In genomic region chr19:42480335-42481095, GRCh38 we compare ENCODE assay signal across 10 cellular contexts. TPM values are rescaled to one million over a fixed set of nuclear protein-coding genes. Genes with fewer than 3 reads are reported as not detected.
DNase-seq lines count a peak whose midpoint lies in the region; ATAC-seq, FAIRE-seq and TF ChIP-seq lines count a peak whose summit lies in the region.
"Had no signal": no experiment of that assay in that cellular context is flagged by ENCODE, and none has a peak within 500 bp of the region (broad histone marks: within the 10 kb centered on the region; RNA-seq: fewer than 3 reads in every experiment).

No MANE protein-coding gene starts in this region.

- H4K20me1 ChIP-seq in hepatocyte (ENCODE audit: insufficient read depth, poor library complexity, severe bottlenecking) = no peaks in the 10 kb centered on the region

- H3K27ac ChIP-seq in hepatocyte = peak overlapping the region; percentile 74
- H3K27ac ChIP-seq: KMS-11, ovary had no signal

- 23% methylated on average over 7 of the region's 7 CpGs for WGBS in hepatocyte (ENCODE audit: low lambda C conversion rate, missing lambda C conversion rate)

- peaks cover 15% of the 10 kb centered on the region for H3K4me1 Mint-ChIP-seq in activated CD4-positive, alpha-beta T cell treated with anti-CD3 and anti-CD28 coated beads, Interleukin-2, amount 10 ng/mL, durations not matched to agents 24 days and 14 days

- no peak overlapping the region for H3K4me3 ChIP-seq in hepatocyte
- H3K4me3 ChIP-seq: ovary had no signal

- peak overlapping the region; percentile 57 for H3K27ac Mint-ChIP-seq in activated CD4-positive, alpha-beta T cell treated with anti-CD3 and anti-CD28 coated beads, Interleukin-2, amount 10 ng/mL, durations not matched to agents 24 days and 14 days

- no peaks in the 10 kb centered on the region for H3K79me2 ChIP-seq in hepatocyte

- ATAC-seq in HG02588 (IDR thresholded peaks at IDR 0.05; ENCODE audit: unreplicated experiment) = no peak

- no peak for TF ChIP-seq POLR2A in GM12891 (IDR thresholded peaks at IDR 0.05; ENCODE audit: low read depth, low read length)

- no peaks in the 10 kb centered on the region for H3K27me3 ChIP-seq in hepatocyte
- H3K27me3 ChIP-seq: ovary had no signal

- peak overlapping the region; percentile 47 for H3K4me3 Mint-ChIP-seq in activated CD4-positive, alpha-beta T cell treated with anti-CD3 and anti-CD28 coated beads, Interleukin-2, amount 10 ng/mL, durations not matched to agents 24 days and 14 days

- H3K4me2 ChIP-seq in hepatocyte = peak overlapping the region; percentile 50
- H3K4me2 ChIP-seq: KMS-11 had no signal

- DNase-seq in A172 (ENCODE audit: low spot score) (peak; percentile 69), GM12891 (ENCODE audit: insufficient read length, low spot score) (no peak), hepatocyte (ENCODE audit: low spot score) (peak; percentile 62), germinal center (ENCODE audit: low spot score) (no peak), iPS-NIHi11 (ENCODE audit: low spot score) (no peak), DMS 273 treated with DMSO at 0.1 percent for 48 hours (lab: John Stamatoyannopoulos, UW) (no peak)
- peak; percentile 70 for DNase-seq in activated CD4-positive, alpha-beta T cell treated with anti-CD3 and anti-CD28 coated beads, Interleukin-2, amount 10 ng/mL, durations not matched to agents 24 days and 14 days
- DNase-seq: ovary had no signal

- no peaks in the 10 kb centered on the region for H3K9me2 ChIP-seq in hepatocyte (replicated peaks; ENCODE audit: insufficient read depth)

- peaks cover 3% of the 10 kb centered on the region for H3K36me3 Mint-ChIP-seq in activated CD4-positive, alpha-beta T cell treated with anti-CD3 and anti-CD28 coated beads, Interleukin-2, amount 10 ng/mL, durations not matched to agents 24 days and 14 days (ENCODE audit: low read depth)

- no peaks in the 10 kb centered on the region for H3K27me3 Mint-ChIP-seq in activated CD4-positive, alpha-beta T cell treated with anti-CD3 and anti-CD28 coated beads, Interleukin-2, amount 10 ng/mL, durations not matched to agents 24 days and 14 days

- H3K36me3 ChIP-seq in hepatocyte (replicated peaks; ENCODE audit: insufficient read depth, low read depth) = no peaks in the 10 kb centered on the region
- H3K36me3 ChIP-seq: ovary had no signal

- no peaks in the 10 kb centered on the region for H3K9me3 ChIP-seq in hepatocyte (ENCODE audit: low read depth)
- H3K9me3 ChIP-seq: ovary had no signal

- H3K4me1 ChIP-seq in hepatocyte (ENCODE audit: insufficient read depth) = peaks cover 7% of the 10 kb centered on the region

- no peak overlapping the region for H2AFZ ChIP-seq in hepatocyte

- intact Hi-C loops in activated CD4-positive, alpha-beta T cell treated with anti-CD3 and anti-CD28 coated beads, Interleukin-2, amount 10 ng/mL, durations not matched to agents 24 days and 14 days (cut with micrococcal nuclease) = no loop called here

- no peak for TF ChIP-seq CTCF in hepatocyte (IDR thresholded peaks at IDR 0.05; ENCODE audit: poor library complexity)

- peaks cover 7% of the 10 kb centered on the region for H3K9me3 Mint-ChIP-seq in activated CD4-positive, alpha-beta T cell treated with anti-CD3 and anti-CD28 coated beads, Interleukin-2, amount 10 ng/mL, durations not matched to agents 24 days and 14 days

- no peak for FAIRE-seq in GM12891 (lab: Jason Lieb, UNC)

TF ChIP-seq in GM12891, 5 proteins besides CTCF, POLR2A, EP300 and RAD21:
- TF ChIP-seq POLR2AphosphoS5 (IDR thresholded peaks at IDR 0.05; ENCODE audit: low read depth, low read length) (no peak), TAF1 (IDR thresholded peaks at IDR 0.05; ENCODE audit: low read depth, low read length) (no peak), SPI1 (IDR thresholded peaks at IDR 0.05; ENCODE audit: low read depth, low read length) (peak; percentile 67), PAX5 (IDR thresholded peaks at IDR 0.05; ENCODE audit: insufficient read depth, low read length, severe bottlenecking) (no peak), POU2F2 (IDR thresholded peaks at IDR 0.05; ENCODE audit: low read depth, low read length) (no peak)

RNA-seq across cellular contexts. Expression of gene CXCL17, which starts 37.8 kb away (rescaled TPM):
- not detected in 2 replicates for total RNA-seq in A172 (2014; rRNA removed; shearing (Covaris generic))
- polyA plus RNA-seq in GM12891 (2012; ENCODE audit: low read depth, missing spikeins) = not detected
- total RNA-seq in activated CD4-positive, alpha-beta T cell treated with anti-CD3 and anti-CD28 coated beads, Interleukin-2, amount 10 ng/mL, durations not matched to agents 24 days and 14 days = not detected in 2 replicates
- 4.4 and 6.7 TPM in 2 replicates for total RNA-seq in hepatocyte
- 15.3 and 16.7 TPM in 2 replicates for polyA plus RNA-seq in hepatocyte
- polyA plus RNA-seq: ovary had no signal

RNA-seq across cellular contexts. Expression of gene CEACAM1, which starts 47.8 kb away (rescaled TPM):
- 0.67 and 2.2 TPM in 2 replicates for total RNA-seq in A172 (2014; rRNA removed; shearing (Covaris generic))
- polyA plus RNA-seq in GM12891 (2012; ENCODE audit: low read depth, missing spikeins) = 6.1 TPM
- total RNA-seq in activated CD4-positive, alpha-beta T cell treated with anti-CD3 and anti-CD28 coated beads, Interleukin-2, amount 10 ng/mL, durations not matched to agents 24 days and 14 days = 8.6 and 9.0 TPM in 2 replicates
- 7.1 and 10.0 TPM in 2 replicates for total RNA-seq in hepatocyte
- 20.8 and 21.1 TPM in 2 replicates for polyA plus RNA-seq in hepatocyte

RNA-seq across cellular contexts. Expression of gene LIPE, which starts 53.3 kb away (rescaled TPM):
- total RNA-seq in A172 (2014; rRNA removed; shearing (Covaris generic)) = 1.2 TPM in 1 of 2 replicates, not detected in the other
- polyA plus RNA-seq in GM12891 (2012; ENCODE audit: low read depth, missing spikeins) = 6.7 TPM
- total RNA-seq in activated CD4-positive, alpha-beta T cell treated with anti-CD3 and anti-CD28 coated beads, Interleukin-2, amount 10 ng/mL, durations not matched to agents 24 days and 14 days = 35.0 and 39.1 TPM in 2 replicates
- 6.4 and 11.2 TPM in 2 replicates for total RNA-seq in hepatocyte
- 5.4 and 7.1 TPM in 2 replicates for polyA plus RNA-seq in hepatocyte

Comparison
In these comparisons a context has a peak if more than half of its experiments do, and no peak if none do; other contexts are left out.
1. DNase-seq: peak in A172 (single experiment), activated CD4-positive, alpha-beta T cell treated with anti-CD3 and anti-CD28 coated beads, Interleukin-2, amount 10 ng/mL, durations not matched to agents 24 days and 14 days (single experiment) and hepatocyte (single experiment); none in GM12891 (single experiment), germinal center (single experiment), iPS-NIHi11 (single experiment) and DMS 273 treated with DMSO at 0.1 percent for 48 hours (single experiment).